ENCODE assay signal across 12 cellular contexts in genomic region chr6:107655245-107655644, GRCh38.
DNase-seq lines count a peak whose midpoint lies in the region; ATAC-seq, FAIRE-seq and TF ChIP-seq lines count a peak whose summit lies in the region.
"Had no signal": no experiment of that assay in that cellular context is flagged by ENCODE, and none has a peak within 500 bp of the region (broad histone marks: within the 10 kb centered on the region; RNA-seq: fewer than 3 reads in every experiment).

No MANE protein-coding gene starts in this region.

- WGBS in transverse colon (ENCODE audit: low coverage in 1 of 2), 2 donors = 79 to 100% methylated on average over 1 to 4 of the region's 4 CpGs

- TF ChIP-seq POLR2A in GM12892 (IDR thresholded peaks at IDR 0.05; ENCODE audit: low read depth, low read length) (no peak), transverse colon (IDR thresholded peaks at IDR 0.05) (no peak)

- no peaks in the 10 kb centered on the region for H3K27me3 Mint-ChIP-seq in activated T-cell treated with anti-CD3 and anti-CD28 coated beads, Interleukin-2, amount 50 U/mL, for 72 hours (ENCODE audit: low read depth)

- H3K4me1 ChIP-seq in transverse colon = peaks cover 0 to 46% (median 9%) of the 10 kb centered on the region in 4 donors

- H3K4me3 ChIP-seq in AG09309 (ENCODE audit: control insufficient read depth, low read depth, low read length) (no peak overlapping the region), transverse colon (no peak overlapping the region)
- H3K4me3 ChIP-seq: skin epidermis, testis had no signal

- TF ChIP-seq CTCF in AG09309 (IDR thresholded peaks at IDR 0.05; ENCODE audit: control insufficient read depth, insufficient read depth, low read depth, low read length, missing control alignments) = peak; percentile 21
- TF ChIP-seq CTCF in transverse colon (IDR thresholded peaks at IDR 0.05) = no peak

- no peak overlapping the region for H3K27ac ChIP-seq in transverse colon
- H3K27ac ChIP-seq: skin epidermis, testis had no signal

- H3K27ac Mint-ChIP-seq in activated T-cell treated with anti-CD3 and anti-CD28 coated beads, Interleukin-2, amount 50 U/mL, for 72 hours = no peak overlapping the region

- intact Hi-C loops in transverse colon (cut with DNase I; ENCODE audit: low total_unique reads) = no loop called here

- no peaks in the 10 kb centered on the region for H3K36me3 ChIP-seq in transverse colon

- no peaks in the 10 kb centered on the region for H3K36me3 Mint-ChIP-seq in activated T-cell treated with anti-CD3 and anti-CD28 coated beads, Interleukin-2, amount 50 U/mL, for 72 hours (ENCODE audit: insufficient read depth in 2 of 2)

- peaks cover 0 to 3% of the 10 kb centered on the region in 2 donors for H3K9me3 Mint-ChIP-seq in activated T-cell treated with anti-CD3 and anti-CD28 coated beads, Interleukin-2, amount 50 U/mL, for 72 hours

- DNase-seq in AG09309 (ENCODE audit: low read depth) = no peak
- DNase-seq in GM12892 (ENCODE audit: insufficient read length) = no peak
- peak; percentile 45 for DNase-seq in SK-MEL-5 (ENCODE audit: low read depth, low spot score)
- DNase-seq in islet precursor cell = peak; percentile 70
- no peak for DNase-seq in NK-92 treated with Interleukin-12 subunit alpha and Interleukin-12 subunit beta, amount 100 ng/mL, for 24 hours (lab: John Stamatoyannopoulos, UW)
- no peak for DNase-seq in transverse colon
- DNase-seq in activated T-cell treated with anti-CD3 and anti-CD28 coated beads, Interleukin-2, amount 50 U/mL, for 72 hours = no peak
- DNase-seq: testis had no signal

- H3K4me1 Mint-ChIP-seq in activated T-cell treated with anti-CD3 and anti-CD28 coated beads, Interleukin-2, amount 50 U/mL, for 72 hours (ENCODE audit: low read depth) = peaks cover 37% of the 10 kb centered on the region

- TF ChIP-seq EP300 in transverse colon (IDR thresholded peaks at IDR 0.05; ENCODE audit: low read depth) = no peak

- peak; percentile 50 for FAIRE-seq in GM12892 (lab: Jason Lieb, UNC)
- FAIRE-seq: G401.6, TTC549 had no signal

- H3K9me3 ChIP-seq in transverse colon = no peaks in the 10 kb centered on the region
- H3K9me3 ChIP-seq: testis had no signal

- in situ Hi-C loops in SK-MEL-5 (cut with HindIII; ENCODE audit: low pct_unique_long_range_greater_than_20kb, low sequenced_read_pairs) (no loop called here), transverse colon (cut with MboI; ENCODE audit: low pct_ligation_motif_present in 1 of 4, low pct_unique_long_range_greater_than_20kb in 1 of 4, low sequenced_read_pairs in 3 of 4) (loop anchor here in 1 of 4 donors (25.0 kb wide), 1 partner anchor 168 kb away; the partner anchor contains the start of gene SOBP)

- no peak for ATAC-seq in HG02885 (IDR thresholded peaks at IDR 0.05; ENCODE audit: poor library complexity, unreplicated experiment)
- ATAC-seq in activated T-cell treated with anti-CD3 and anti-CD28 coated beads, Interleukin-2, amount 50 U/mL, for 72 hours (replicated peaks in 1 of 2) = no peak

- no peak overlapping the region for H3K4me3 Mint-ChIP-seq in activated T-cell treated with anti-CD3 and anti-CD28 coated beads, Interleukin-2, amount 50 U/mL, for 72 hours

- H3K27me3 ChIP-seq in transverse colon = no peaks in the 10 kb centered on the region
- H3K27me3 ChIP-seq: testis had no signal

Comparison
In these comparisons a context has a peak if more than half of its experiments do, and no peak if none do; other contexts are left out.
1. DNase-seq: peak in SK-MEL-5 (single experiment) and islet precursor cell (single experiment); none in AG09309 (single experiment), GM12892 (single experiment), NK-92 treated with Interleukin-12 subunit alpha and Interleukin-12 subunit beta, amount 100 ng/mL, for 24 hours (single experiment), transverse colon (single experiment) and activated T-cell treated with anti-CD3 and anti-CD28 coated beads, Interleukin-2, amount 50 U/mL, for 72 hours (0 of 2).